27 cellular contexts compared by ENCODE assay signal in genomic region chr2:53438692-53439091, GRCh38.
"Had no signal": no experiment of that assay in that cellular context is flagged by ENCODE, and none has a peak within 500 bp of the region (broad histone marks: within the 10 kb centered on the region; RNA-seq: fewer than 3 reads in every experiment).

No MANE protein-coding gene starts in this region.

- H3K27ac Mint-ChIP-seq: natural killer cell; neural progenitor cell; progenitor cell of endocrine pancreas; stimulated activated effector memory CD8-positive, alpha-beta T cell treated with anti-CD3 and anti-CD28 coated beads, Interleukin-12 subunit alpha, Interleukin-12 subunit beta, amount 100 ng/mL, for 72 hours; stimulated activated naive B cell treated with anti-CD40 and anti-IgM and Interleukin-4, amounts not matched to agents 10 μg/mL and 1 μg/mL and 100 μg/mL, for 72 hours; stimulated activated naive CD8-positive, alpha-beta T cell treated with anti-CD3 and anti-CD28 coated beads, Interleukin-15, Interleukin-2, amounts not matched to agents 100 ng/mL and 50 ng/mL, for 24 hours had no signal

- H3K27me3 Mint-ChIP-seq: progenitor cell of endocrine pancreas; stimulated activated naive B cell treated with anti-CD40 and anti-IgM and Interleukin-4, amounts not matched to agents 10 μg/mL and 1 μg/mL and 100 μg/mL, for 72 hours had no signal

- H3K4me3 Mint-ChIP-seq: natural killer cell; nephron; neural progenitor cell; stimulated activated effector memory CD8-positive, alpha-beta T cell treated with anti-CD3 and anti-CD28 coated beads, Interleukin-12 subunit alpha, Interleukin-12 subunit beta, amount 100 ng/mL, for 72 hours; stimulated activated naive B cell treated with anti-CD40 and anti-IgM and Interleukin-4, amounts not matched to agents 10 μg/mL and 1 μg/mL and 100 μg/mL, for 72 hours; stimulated activated naive CD8-positive, alpha-beta T cell treated with anti-CD3 and anti-CD28 coated beads, Interleukin-15, Interleukin-2, amounts not matched to agents 100 ng/mL and 50 ng/mL, for 24 hours had no signal

- H3K36me3 Mint-ChIP-seq: natural killer cell; neural progenitor cell; stimulated activated effector memory CD8-positive, alpha-beta T cell treated with anti-CD3 and anti-CD28 coated beads, Interleukin-12 subunit alpha, Interleukin-12 subunit beta, amount 100 ng/mL, for 72 hours; stimulated activated naive B cell treated with anti-CD40 and anti-IgM and Interleukin-4, amounts not matched to agents 10 μg/mL and 1 μg/mL and 100 μg/mL, for 72 hours had no signal

- H3K36me3 ChIP-seq: neural progenitor cell, ovary, right lobe of liver, sigmoid colon, stomach, thoracic aorta, thyroid gland, tibial nerve, upper lobe of left lung, vagina had no signal

- H3K9me3 Mint-ChIP-seq: natural killer cell; nephron; neural progenitor cell; stimulated activated effector memory CD8-positive, alpha-beta T cell treated with anti-CD3 and anti-CD28 coated beads, Interleukin-12 subunit alpha, Interleukin-12 subunit beta, amount 100 ng/mL, for 72 hours; stimulated activated naive B cell treated with anti-CD40 and anti-IgM and Interleukin-4, amounts not matched to agents 10 μg/mL and 1 μg/mL and 100 μg/mL, for 72 hours; stimulated activated naive CD8-positive, alpha-beta T cell treated with anti-CD3 and anti-CD28 coated beads, Interleukin-15, Interleukin-2, amounts not matched to agents 100 ng/mL and 50 ng/mL, for 24 hours had no signal

- DNase-seq: natural killer cell; occipital lobe; ovary; posterior cingulate gyrus; psoas muscle; right cardiac atrium; sigmoid colon; stimulated activated CD4-positive, alpha-beta T cell treated with anti-CD3 and anti-CD28 coated beads, Interleukin-15, amount 100 ng/mL, for 24 hours; stimulated activated CD4-positive, alpha-beta T cell treated with anti-CD3 and anti-CD28 coated beads, Interleukin-2, amount 100 ng/mL, for 24 hours; stimulated activated CD4-positive, alpha-beta T cell treated with anti-CD3 and anti-CD28 coated beads, Interleukin-2, amount 100 ng/mL, for 48 hours; stimulated activated CD4-positive, alpha-beta T cell treated with anti-CD3 and anti-CD28 coated beads, Interleukin-4, amount 100 ng/mL, for 24 hours; stimulated activated naive B cell treated with anti-CD40 and anti-IgM and Interleukin-4, amounts not matched to agents 10 μg/mL and 1 μg/mL and 100 μg/mL, for 72 hours; stimulated activated naive CD4-positive, alpha-beta T cell treated with Interleukin-2 at 50 U/mL for 16 hours; stomach; thyroid gland; trophoblast cell; upper lobe of left lung had no signal

- H3K4me1 Mint-ChIP-seq: natural killer cell; stimulated activated effector memory CD8-positive, alpha-beta T cell treated with anti-CD3 and anti-CD28 coated beads, Interleukin-12 subunit alpha, Interleukin-12 subunit beta, amount 100 ng/mL, for 72 hours; stimulated activated naive B cell treated with anti-CD40 and anti-IgM and Interleukin-4, amounts not matched to agents 10 μg/mL and 1 μg/mL and 100 μg/mL, for 72 hours had no signal

- H2AFZ ChIP-seq: neural progenitor cell, parathyroid adenoma had no signal

- H3K9ac ChIP-seq: neural progenitor cell, parathyroid adenoma had no signal

- H3K27me3 ChIP-seq: neural progenitor cell, ovary, right lobe of liver, sigmoid colon, stomach, thyroid gland, tibial nerve, upper lobe of left lung, vagina had no signal

- H3K9me3 ChIP-seq: ovary, psoas muscle, right lobe of liver, sigmoid colon, stomach, thoracic aorta, thyroid gland, tibial nerve, upper lobe of left lung, vagina had no signal

- H3K4me2 ChIP-seq: neural progenitor cell had no signal

- H3K4me3 ChIP-seq: neural progenitor cell, ovary, psoas muscle, right lobe of liver, sigmoid colon, stomach, thoracic aorta, thyroid gland, tibial nerve, upper lobe of left lung, vagina had no signal

- H3K4me1 ChIP-seq: parathyroid adenoma, psoas muscle, sigmoid colon, thyroid gland, tibial nerve, upper lobe of left lung, vagina had no signal

- ATAC-seq: natural killer cell; psoas muscle; stimulated activated effector memory CD8-positive, alpha-beta T cell treated with anti-CD3 and anti-CD28 coated beads, Interleukin-12 subunit alpha, Interleukin-12 subunit beta, amount 100 ng/mL, for 72 hours; stimulated activated naive B cell treated with anti-CD40 and anti-IgM and Interleukin-4, amounts not matched to agents 10 μg/mL and 1 μg/mL and 100 μg/mL, for 72 hours had no signal

- H3K79me2 ChIP-seq: parathyroid adenoma had no signal

- H3K27ac ChIP-seq: neural progenitor cell, ovary, parathyroid adenoma, psoas muscle, right lobe of liver, sigmoid colon, stomach, thoracic aorta, thyroid gland, tibial nerve, upper lobe of left lung, vagina had no signal
